ENCODE assay signal across 22 cellular contexts in the genomic region with DNA sequence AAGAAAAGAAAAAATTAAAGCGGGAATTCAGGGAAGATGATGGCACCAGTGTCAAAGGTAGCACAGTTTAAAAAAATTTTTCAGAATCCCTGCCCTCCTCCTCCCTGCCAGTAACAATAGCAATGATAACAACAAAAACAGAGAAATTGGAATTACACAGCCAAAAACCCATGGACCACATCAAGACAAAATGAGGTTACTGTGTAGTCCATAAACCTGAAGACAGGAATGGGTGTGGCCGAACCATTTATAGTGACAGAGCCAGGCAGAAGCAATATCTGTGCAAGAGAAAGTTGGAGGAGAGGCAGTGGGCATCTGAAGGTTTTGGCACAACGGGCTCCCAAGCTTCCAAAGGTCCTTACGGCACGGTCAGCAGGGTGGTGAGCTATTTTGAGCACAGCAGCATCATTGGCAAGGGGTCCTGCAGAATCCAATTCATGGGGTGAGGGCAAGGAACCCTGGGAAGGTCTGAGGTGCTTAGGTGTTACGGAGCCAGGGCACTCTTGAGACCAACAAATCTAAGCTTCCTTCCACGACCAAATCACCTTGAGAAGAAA.
DNase-seq lines count a peak whose midpoint lies in the region; ATAC-seq and TF ChIP-seq lines count a peak whose summit lies in the region.
"Had no signal": no experiment of that assay in that cellular context is flagged by ENCODE, and none has a peak within 500 bp of the region (broad histone marks: within the 10 kb centered on the region; RNA-seq: fewer than 3 reads in every experiment).

No MANE protein-coding gene starts in this region.

- ATAC-seq in psoas muscle (peak; percentile 34 to 69 (median 49)), GM21528 (IDR thresholded peaks at IDR 0.05; ENCODE audit: low FRiP score, unreplicated experiment) (no peak)
- ATAC-seq: A549; activated CD4-positive, CD25-positive, alpha-beta regulatory T cell treated with anti-CD3 and anti-CD28 coated beads, Interleukin-2, amount 50 U/mL, for 24 hours; natural killer cell had no signal

- H3K27ac Mint-ChIP-seq in activated CD4-positive, alpha-beta T cell treated with anti-CD3 and anti-CD28 coated beads, Interleukin-2, amount 10 ng/mL, durations not matched to agents 7 days and 5 days = peak overlapping the region; percentile 50
- peak overlapping the region; percentile 73 for H3K27ac Mint-ChIP-seq in chondrocyte (ENCODE audit: unreplicated experiment)
- H3K27ac Mint-ChIP-seq: endodermal cell, natural killer cell had no signal

- H3K27me3 ChIP-seq in psoas muscle (ENCODE audit: insufficient read depth in 3 of 3, low read length in 2 of 3) = no peaks in the 10 kb centered on the region

- DNase-seq in activated CD4-positive, alpha-beta T cell treated with anti-CD3 and anti-CD28 coated beads, Interleukin-2, amount 10 ng/mL, durations not matched to agents 7 days and 5 days = peak; percentile 40
- DNase-seq in activated CD4-positive, alpha-beta T cell treated with anti-CD3 and anti-CD28 coated beads for 4 hours = no peak
- DNase-seq in chondrocyte (ENCODE audit: low spot score) (no peak), psoas muscle (no peak), iPS-NIHi11 (ENCODE audit: low spot score) (no peak)
- DNase-seq in activated CD4-positive, CD25-positive, alpha-beta regulatory T cell treated with anti-CD3 and anti-CD28 coated beads, Interleukin-2, amount 50 U/mL, for 72 hours = no peak
- DNase-seq: amygdala; DMS79 treated with DMSO at 0.1 percent for 48 hours; endodermal cell; GM23248; natural killer cell; NCI-H2171; NCI-H69; OCI-M1; posterior cingulate gyrus; small intestine; stimulated activated CD8-positive, alpha-beta memory T cell treated with anti-CD3 and anti-CD28 coated beads, Interleukin-4, amount 100 ng/mL, for 48 hours had no signal

- CTCF ChIA-PET in activated CD4-positive, alpha-beta T cell treated with anti-CD3 and anti-CD28 coated beads, Interleukin-2, amount 10 ng/mL, durations not matched to agents 7 days and 5 days (lab: Charles Lee) = no interaction called here
- CTCF ChIA-PET in HEK293 (lab: Yijun Ruan, JAX) = interaction anchor here (0.5 to 0.7 kb wide), 3 partner anchors 38 to 328 kb away, joined by 3 read pairs; no protein-coding TSS in a partner anchor

- WGBS in psoas muscle, 3 donors = 48 to 69% (median 55%) methylated on average over 7 of the region's 7 CpGs

- H3K4me1 Mint-ChIP-seq in activated CD4-positive, alpha-beta T cell treated with anti-CD3 and anti-CD28 coated beads, Interleukin-2, amount 10 ng/mL, durations not matched to agents 7 days and 5 days = peaks cover 39% of the 10 kb centered on the region
- H3K4me1 Mint-ChIP-seq in chondrocyte (ENCODE audit: low read depth) = peaks cover 41% of the 10 kb centered on the region
- H3K4me1 Mint-ChIP-seq: endodermal cell had no signal

- no peak for TF ChIP-seq CTCF in HEK293 (tag by site-specific recombination; IDR thresholded peaks at IDR 0.05)
- no peak for TF ChIP-seq CTCF in chondrocyte (IDR thresholded peaks at IDR 0.05)
- no peak for TF ChIP-seq CTCF in psoas muscle (IDR thresholded peaks at IDR 0.05)

- H3K9me3 ChIP-seq in HEK293 (ENCODE audit: control insufficient read depth, insufficient read depth, low read depth, low read length) (no peaks in the 10 kb centered on the region), psoas muscle (no peaks in the 10 kb centered on the region)
- H3K9me3 ChIP-seq: A549 had no signal

- H3K4me3 Mint-ChIP-seq in activated CD4-positive, alpha-beta T cell treated with anti-CD3 and anti-CD28 coated beads, Interleukin-2, amount 10 ng/mL, durations not matched to agents 7 days and 5 days = no peak overlapping the region
- H3K4me3 Mint-ChIP-seq in chondrocyte (ENCODE audit: unreplicated experiment) = no peak overlapping the region
- H3K4me3 Mint-ChIP-seq: endodermal cell, natural killer cell had no signal

- POLR2A ChIA-PET in activated CD4-positive, alpha-beta T cell treated with anti-CD3 and anti-CD28 coated beads, Interleukin-2, amount 10 ng/mL, durations not matched to agents 7 days and 5 days (lab: Charles Lee) = no interaction called here
- POLR2A ChIA-PET in HEK293 (lab: Yijun Ruan, JAX) = no interaction called here

- H3K4me3 ChIP-seq in HEK293 (ENCODE audit: low read depth, low read length) = no peak overlapping the region
- no peak overlapping the region for H3K4me3 ChIP-seq in psoas muscle
- H3K4me3 ChIP-seq: A549, GM23248 had no signal

- H3K27ac ChIP-seq in HEK293 (ENCODE audit: extremely low read depth, low read depth, low read length) = no peak overlapping the region
- H3K27ac ChIP-seq in psoas muscle = peak overlapping the region; percentile 5
- H3K27ac ChIP-seq: C4-2B, GM23248 had no signal

- H3K36me3 Mint-ChIP-seq in activated CD4-positive, alpha-beta T cell treated with anti-CD3 and anti-CD28 coated beads, Interleukin-2, amount 10 ng/mL, durations not matched to agents 7 days and 5 days (ENCODE audit: low read depth) = peaks cover 27% of the 10 kb centered on the region
- H3K36me3 Mint-ChIP-seq in chondrocyte (ENCODE audit: low read depth) = peaks cover 4% of the 10 kb centered on the region
- H3K36me3 Mint-ChIP-seq: natural killer cell had no signal

- H3K4me1 ChIP-seq in HEK293 (ENCODE audit: control insufficient read depth, insufficient read depth, low read length) (peaks cover 6% of the 10 kb centered on the region), psoas muscle (peaks cover 20% of the 10 kb centered on the region)

- H3K27me3 Mint-ChIP-seq in activated CD4-positive, alpha-beta T cell treated with anti-CD3 and anti-CD28 coated beads, Interleukin-2, amount 10 ng/mL, durations not matched to agents 7 days and 5 days = no peaks in the 10 kb centered on the region
- H3K27me3 Mint-ChIP-seq in chondrocyte (ENCODE audit: low read depth) = no peaks in the 10 kb centered on the region

- H3K9me3 Mint-ChIP-seq in activated CD4-positive, alpha-beta T cell treated with anti-CD3 and anti-CD28 coated beads, Interleukin-2, amount 10 ng/mL, durations not matched to agents 7 days and 5 days = no peaks in the 10 kb centered on the region
- no peaks in the 10 kb centered on the region for H3K9me3 Mint-ChIP-seq in chondrocyte (ENCODE audit: low read depth)
- H3K9me3 Mint-ChIP-seq: endodermal cell, natural killer cell had no signal

- intact Hi-C loops in psoas muscle (cut with DNase I) = no loop called here

- H3K36me3 ChIP-seq in HEK293 (ENCODE audit: control insufficient read depth in 2 of 2, insufficient read depth in 1 of 2, low read length in 2 of 2) (no peaks in the 10 kb centered on the region), psoas muscle (ENCODE audit: insufficient read depth in 1 of 2, low read depth in 1 of 2) (no peaks in the 10 kb centered on the region)

TF ChIP-seq in HEK293, 187 proteins besides CTCF, POLR2A, EP300 and RAD21:
- 0 out of 2 replicates have a peak, but pooled peaks have one; percentile 14 for TF ChIP-seq ZNF600 (tag by site-specific recombination; IDR thresholded peaks at IDR 0.05)
- no peak for TF ChIP-seq ZXDB (tag by site-specific recombination; IDR thresholded peaks at IDR 0.05)
